21 cellular contexts compared by ENCODE assay signal in genomic region chr4:139525414-139525813, GRCh38. TPM values are rescaled to one million over a fixed set of nuclear protein-coding genes. Genes with fewer than 3 reads are reported as not detected.
DNase-seq lines count a peak whose midpoint lies in the region; ATAC-seq and TF ChIP-seq lines count a peak whose summit lies in the region.
"Had no signal": no experiment of that assay in that cellular context is flagged by ENCODE, and none has a peak within 500 bp of the region (broad histone marks: within the 10 kb centered on the region; RNA-seq: fewer than 3 reads in every experiment).

No MANE protein-coding gene starts in this region.

- no peak overlapping the region for H3K4me3 ChIP-seq in left lung
- H3K4me3 ChIP-seq: GM23338, prostate gland, smooth muscle cell had no signal

- H3K4me3 Mint-ChIP-seq in memory B cell: no peak overlapping the region
- H3K4me3 Mint-ChIP-seq: activated B cell treated with CpG ODN at 0.5 μM for 24 hours; GM23338; T-helper 1 cell treated with Interleukin-12 subunit alpha and Interleukin-12 subunit beta and Interleukin-4 antibody, amounts not matched to agents 30 μg/mL and 1 μg/mL, for 36 hours had no signal

- ATAC-seq in GM18511 (IDR thresholded peaks at IDR 0.05; ENCODE audit: unreplicated experiment): peak; percentile 56
- peak; percentile 41 for ATAC-seq in GM21423 (IDR thresholded peaks at IDR 0.05; ENCODE audit: unreplicated experiment)
- peak; percentile 30 for ATAC-seq in HG03354 (IDR thresholded peaks at IDR 0.05; ENCODE audit: poor library complexity, severe bottlenecking, unreplicated experiment)
- ATAC-seq in memory B cell (ENCODE audit: low read depth): no peak
- no peak for ATAC-seq in left lung
- ATAC-seq: GM23338; naive thymus-derived CD8-positive, alpha-beta T cell had no signal

- peaks cover 5 to 77% of the 10 kb centered on the region in 2 donors for H3K36me3 ChIP-seq in left lung

- H3K36me3 Mint-ChIP-seq in memory B cell: peaks cover 31% of the 10 kb centered on the region
- H3K36me3 Mint-ChIP-seq: naive thymus-derived CD8-positive, alpha-beta T cell had no signal

- H3K9me3 ChIP-seq in left lung: no peaks in the 10 kb centered on the region
- H3K9me3 ChIP-seq: prostate gland had no signal

- TF ChIP-seq CTCF in left lung (IDR thresholded peaks at IDR 0.05): no peak

- H3K4me1 ChIP-seq in left lung: peaks cover 0 to 15% of the 10 kb centered on the region in 2 donors
- H3K4me1 ChIP-seq: prostate gland had no signal

- no peak for DNase-seq in memory B cell (ENCODE audit: low spot score in 2 of 2)
- DNase-seq in NCI-H2081 (lab: John Stamatoyannopoulos, UW): no peak
- no peak for DNase-seq in GOT3 (lab: John Stamatoyannopoulos, UW)
- no peak for DNase-seq in left lung
- DNase-seq: activated B cell treated with CpG ODN at 0.5 μM for 24 hours; AML-193; amniotic stem cell; effector CD8-positive, alpha-beta T cell; GDM1; head of caudate nucleus; naive thymus-derived CD8-positive, alpha-beta T cell; NCI-H187; SHP77 had no signal

- peak overlapping the region; percentile 0 for H3K27ac Mint-ChIP-seq in memory B cell
- H3K27ac Mint-ChIP-seq: activated B cell treated with CpG ODN at 0.5 μM for 24 hours; activated T-helper 2 cell treated with anti-CD3 and anti-CD28 coated beads, Interferon-gamma antibody, Interleukin-2, Interleukin-4, amounts not matched to agents 10 μg/mL and 5 μg/mL and 100 μg/mL, durations not matched to agents 14 hours and 24 hours and 36 hours; GM23338; naive thymus-derived CD8-positive, alpha-beta T cell; T-helper 1 cell treated with Interleukin-12 subunit alpha and Interleukin-12 subunit beta and Interleukin-4 antibody, amounts not matched to agents 30 μg/mL and 1 μg/mL, for 36 hours had no signal

- H3K9me3 Mint-ChIP-seq in memory B cell: no peaks in the 10 kb centered on the region
- H3K9me3 Mint-ChIP-seq: activated B cell treated with CpG ODN at 0.5 μM for 24 hours; activated T-helper 2 cell treated with anti-CD3 and anti-CD28 coated beads, Interferon-gamma antibody, Interleukin-2, Interleukin-4, amounts not matched to agents 10 μg/mL and 5 μg/mL and 100 μg/mL, durations not matched to agents 14 hours and 24 hours and 36 hours; GM23338; naive thymus-derived CD8-positive, alpha-beta T cell; T-helper 1 cell treated with Interleukin-12 subunit alpha and Interleukin-12 subunit beta and Interleukin-4 antibody, amounts not matched to agents 30 μg/mL and 1 μg/mL, for 36 hours had no signal

- H3K27me3 ChIP-seq in left lung: no peaks in the 10 kb centered on the region

- no peaks in the 10 kb centered on the region for H3K27me3 Mint-ChIP-seq in memory B cell
- H3K27me3 Mint-ChIP-seq: activated B cell treated with CpG ODN at 0.5 μM for 24 hours; naive thymus-derived CD8-positive, alpha-beta T cell had no signal

- no peak overlapping the region for H3K27ac ChIP-seq in left lung
- H3K27ac ChIP-seq: prostate gland had no signal

- intact Hi-C loops in left lung (cut with DNase I): no loop called here

- H3K4me1 Mint-ChIP-seq in memory B cell: peaks cover 7% of the 10 kb centered on the region
- H3K4me1 Mint-ChIP-seq: GM23338 had no signal

RNA-seq across cellular contexts. Expression of gene SETD7, which starts 30.6 kb away (rescaled TPM):
- total RNA-seq in left lung: 10 to 100 TPM; 48.1 to 51.7 TPM

Comparison
In these comparisons a context has a peak if more than half of its experiments do, and no peak if none do; other contexts are left out.
1. ATAC-seq: peak in GM18511 (single experiment), GM21423 (single experiment) and HG03354 (single experiment); none in memory B cell (single experiment) and left lung (single experiment).